In genomic region chr1:53062731-53063591, GRCh38 we compare ENCODE assay signal across 10 cellular contexts. TPM values are rescaled to one million over a fixed set of nuclear protein-coding genes. Genes with fewer than 3 reads are reported as not detected.
DNase-seq lines count a peak whose midpoint lies in the region; ATAC-seq, FAIRE-seq and TF ChIP-seq lines count a peak whose summit lies in the region.
"Had no signal": no experiment of that assay in that cellular context is flagged by ENCODE, and none has a peak within 500 bp of the region (broad histone marks: within the 10 kb centered on the region; RNA-seq: fewer than 3 reads in every experiment).

No MANE protein-coding gene starts in this region.

- ATAC-seq in activated CD8-positive, alpha-beta memory T cell treated with anti-CD3 and anti-CD28 coated beads, Interleukin-2, amount 10 ng/mL, durations not matched to agents 7 days and 5 days, result no peak
- ATAC-seq in GM21723 (IDR thresholded peaks at IDR 0.05; ENCODE audit: unreplicated experiment), result no peak

- H3K4me1 ChIP-seq in mucosa of stomach (ENCODE audit: control insufficient read depth, insufficient read depth, low read length), result peaks cover 6% of the 10 kb centered on the region
- peaks cover 0 to 85% (median 23%) of the 10 kb centered on the region in 4 donors for H3K4me1 ChIP-seq in tibial nerve

- H3K27me3 Mint-ChIP-seq in activated CD8-positive, alpha-beta memory T cell treated with anti-CD3 and anti-CD28 coated beads, Interleukin-2, amount 10 ng/mL, durations not matched to agents 7 days and 5 days, result peaks cover 61% of the 10 kb centered on the region
- H3K27me3 Mint-ChIP-seq in endothelial cell (ENCODE audit: unreplicated experiment), result peaks cover 17% of the 10 kb centered on the region
- peaks cover 38% of the 10 kb centered on the region for H3K27me3 Mint-ChIP-seq in activated CD4-positive, alpha-beta memory T cell treated with anti-CD3 and anti-CD28 coated beads for 36 hours

- H3K36me3 Mint-ChIP-seq in activated CD8-positive, alpha-beta memory T cell treated with anti-CD3 and anti-CD28 coated beads, Interleukin-2, amount 10 ng/mL, durations not matched to agents 7 days and 5 days, result no peaks in the 10 kb centered on the region
- H3K36me3 Mint-ChIP-seq in endothelial cell (ENCODE audit: low read depth, unreplicated experiment), result no peaks in the 10 kb centered on the region
- no peaks in the 10 kb centered on the region for H3K36me3 Mint-ChIP-seq in activated CD4-positive, alpha-beta memory T cell treated with anti-CD3 and anti-CD28 coated beads for 36 hours

- H3K36me3 ChIP-seq in mucosa of stomach (ENCODE audit: control insufficient read depth, insufficient read depth, low read length) (no peaks in the 10 kb centered on the region), tibial nerve (peaks cover 0 to 10% (median 0%) of the 10 kb centered on the region in 3 donors)

- intact Hi-C loops in activated CD4-positive, alpha-beta memory T cell treated with anti-CD3 and anti-CD28 coated beads for 36 hours (cut with micrococcal nuclease), result no loop called here

- FAIRE-seq in RCC 7860 (lab: Jason Lieb, UNC), result no peak

- peak overlapping the region; percentile 76 to 95 (median 90) for H3K27ac ChIP-seq in tibial nerve

- H3K4me1 Mint-ChIP-seq in activated CD8-positive, alpha-beta memory T cell treated with anti-CD3 and anti-CD28 coated beads, Interleukin-2, amount 10 ng/mL, durations not matched to agents 7 days and 5 days, result peaks cover 2% of the 10 kb centered on the region
- H3K4me1 Mint-ChIP-seq in endothelial cell (ENCODE audit: unreplicated experiment), result peaks cover 3% of the 10 kb centered on the region
- H3K4me1 Mint-ChIP-seq in activated CD4-positive, alpha-beta memory T cell treated with anti-CD3 and anti-CD28 coated beads for 36 hours (ENCODE audit: low read depth), result peaks cover 8% of the 10 kb centered on the region

- H3K4me3 ChIP-seq in mucosa of stomach (ENCODE audit: low read length), result no peak overlapping the region
- H3K4me3 ChIP-seq in tibial nerve, result peak overlapping the region; percentile 55 to 89 (median 80)

- no peak for TF ChIP-seq CTCF in endothelial cell (IDR thresholded peaks at IDR 0.05; ENCODE audit: unreplicated experiment)
- peak in 1 of 5 experiments; percentile 30 for TF ChIP-seq CTCF in tibial nerve (IDR thresholded peaks at IDR 0.05)

- POLR2A ChIA-PET in activated CD4-positive, alpha-beta memory T cell treated with anti-CD3 and anti-CD28 coated beads for 36 hours (lab: Charles Lee), result no interaction called here

- 17 to 19% methylated on average over 18 to 58 of the region's 58 CpGs for WGBS in tibial nerve, 2 donors

- H3K9ac ChIP-seq in mucosa of stomach (ENCODE audit: low read length), result peak overlapping the region; percentile 64

- no peaks in the 10 kb centered on the region for H3K9me3 Mint-ChIP-seq in activated CD8-positive, alpha-beta memory T cell treated with anti-CD3 and anti-CD28 coated beads, Interleukin-2, amount 10 ng/mL, durations not matched to agents 7 days and 5 days (ENCODE audit: low read depth)
- no peaks in the 10 kb centered on the region for H3K9me3 Mint-ChIP-seq in endothelial cell (ENCODE audit: unreplicated experiment)
- H3K9me3 Mint-ChIP-seq in activated CD4-positive, alpha-beta memory T cell treated with anti-CD3 and anti-CD28 coated beads for 36 hours, result no peaks in the 10 kb centered on the region

- H3K4me3 Mint-ChIP-seq in activated CD8-positive, alpha-beta memory T cell treated with anti-CD3 and anti-CD28 coated beads, Interleukin-2, amount 10 ng/mL, durations not matched to agents 7 days and 5 days, result no peak overlapping the region
- H3K4me3 Mint-ChIP-seq in endothelial cell (ENCODE audit: unreplicated experiment), result peak overlapping the region; percentile 15
- no peak overlapping the region for H3K4me3 Mint-ChIP-seq in activated CD4-positive, alpha-beta memory T cell treated with anti-CD3 and anti-CD28 coated beads for 36 hours

- TF ChIP-seq EP300 in tibial nerve (IDR thresholded peaks at IDR 0.05), result no peak

- peak; percentile 55 for DNase-seq in activated CD8-positive, alpha-beta memory T cell treated with anti-CD3 and anti-CD28 coated beads for 24 hours
- no peak for DNase-seq in activated CD8-positive, alpha-beta memory T cell treated with anti-CD3 and anti-CD28 coated beads, Interleukin-2, amount 10 ng/mL, durations not matched to agents 7 days and 5 days
- DNase-seq in endothelial cell (ENCODE audit: low spot score) (no peak), tibial nerve (ENCODE audit: low spot score in 2 of 2) (no peak), RCC 7860 (ENCODE audit: low spot score) (no peak)
- DNase-seq in activated CD4-positive, alpha-beta memory T cell treated with anti-CD3 and anti-CD28 coated beads for 36 hours, result no peak
- DNase-seq: activated CD4-positive, alpha-beta T cell treated with anti-CD3 and anti-CD28 coated beads, Interleukin-2, amount 50 U/mL, for 1 hour; left colon had no signal

- H3K9me3 ChIP-seq in mucosa of stomach (ENCODE audit: control insufficient read depth, low read length) (no peaks in the 10 kb centered on the region), tibial nerve (no peaks in the 10 kb centered on the region)

- no peak overlapping the region for H3K27ac Mint-ChIP-seq in activated CD8-positive, alpha-beta memory T cell treated with anti-CD3 and anti-CD28 coated beads, Interleukin-2, amount 10 ng/mL, durations not matched to agents 7 days and 5 days
- no peak overlapping the region for H3K27ac Mint-ChIP-seq in endothelial cell (ENCODE audit: unreplicated experiment)
- H3K27ac Mint-ChIP-seq in activated CD4-positive, alpha-beta memory T cell treated with anti-CD3 and anti-CD28 coated beads for 36 hours, result no peak overlapping the region

- H3K27me3 ChIP-seq in mucosa of stomach (ENCODE audit: control insufficient read depth, insufficient read depth, low read length), result peaks cover 38% of the 10 kb centered on the region
- H3K27me3 ChIP-seq in tibial nerve, result peaks cover 0 to 14% of the 10 kb centered on the region in 2 donors

- CTCF ChIA-PET in activated CD8-positive, alpha-beta memory T cell treated with anti-CD3 and anti-CD28 coated beads, Interleukin-2, amount 10 ng/mL, durations not matched to agents 7 days and 5 days (lab: Charles Lee), result interaction anchor here (0.5 kb wide), 1 partner anchor 64 kb away, joined by 3 read pairs; no protein-coding TSS in a partner anchor
- CTCF ChIA-PET in activated CD4-positive, alpha-beta memory T cell treated with anti-CD3 and anti-CD28 coated beads for 36 hours (lab: Charles Lee), result no interaction called here

- TF ChIP-seq POLR2A in tibial nerve (IDR thresholded peaks at IDR 0.05), result no peak

RNA-seq across cellular contexts. Expression of gene PODN, which starts 0.9 kb away (rescaled TPM):
- not detected for total RNA-seq in activated CD8-positive, alpha-beta memory T cell treated with anti-CD3 and anti-CD28 coated beads, Interleukin-2, amount 10 ng/mL, durations not matched to agents 7 days and 5 days
- total RNA-seq in endothelial cell (ENCODE audit: unreplicated experiment), result 0.10 TPM
- total RNA-seq in tibial nerve, result 1,000 to 10,000 TPM in 1 of 4 donors, 100 to 1,000 TPM in 3; 209 to 1,182 (median 700) TPM
- total RNA-seq in activated CD4-positive, alpha-beta memory T cell treated with anti-CD3 and anti-CD28 coated beads for 36 hours, result not detected

Comparison
In these comparisons a context has a peak if more than half of its experiments do, and no peak if none do; other contexts are left out.
1. RNA of gene PODN, which starts 0.9 kb away (total RNA-seq): 209 to 1,182 TPM in tibial nerve; not detected in activated CD8-positive, alpha-beta memory T cell treated with anti-CD3 and anti-CD28 coated beads, Interleukin-2, amount 10 ng/mL, durations not matched to agents 7 days and 5 days, 0.10 TPM in endothelial cell (single experiment) and not detected in activated CD4-positive, alpha-beta memory T cell treated with anti-CD3 and anti-CD28 coated beads for 36 hours; every median in the first group is over 100 times any median in the second.